12 cellular contexts compared by ENCODE assay signal in the genomic region with DNA sequence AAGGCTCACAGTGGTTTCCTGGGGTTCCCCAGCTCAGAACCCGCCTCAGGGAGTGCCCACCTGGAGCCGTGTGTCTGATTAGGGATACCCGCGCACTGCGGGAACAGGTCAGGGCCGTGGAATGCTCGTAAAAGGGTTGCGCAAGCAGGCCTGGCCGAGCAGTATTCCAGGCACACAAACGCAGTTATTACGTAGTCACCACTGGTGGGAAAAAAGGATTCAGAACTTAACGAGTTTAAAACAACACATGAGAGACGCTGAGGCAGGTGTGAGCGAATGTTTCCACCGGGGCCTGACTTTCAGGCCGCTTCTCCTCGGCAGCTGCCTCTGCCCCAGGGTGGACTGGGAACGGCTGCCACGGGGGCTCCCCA. TPM values are rescaled to one million over a fixed set of nuclear protein-coding genes. Genes with fewer than 3 reads are reported as not detected.
DNase-seq lines count a peak whose midpoint lies in the region; ATAC-seq, FAIRE-seq and TF ChIP-seq lines count a peak whose summit lies in the region.
"Had no signal": no experiment of that assay in that cellular context is flagged by ENCODE, and none has a peak within 500 bp of the region (broad histone marks: within the 10 kb centered on the region; RNA-seq: fewer than 3 reads in every experiment).

No MANE protein-coding gene starts in this region.

- H4K91ac ChIP-seq in IMR-90 (ENCODE audit: insufficient read depth, low read depth, low read length): no peak overlapping the region

- H3K27me3 ChIP-seq in IMR-90 (ENCODE audit: control insufficient read depth, insufficient read depth, low read length) (peaks cover 12% of the 10 kb centered on the region; the same call in 1 of the 2 replicates), K562 (ENCODE audit: control insufficient read depth in 2 of 2, insufficient read depth in 2 of 2, low read length in 2 of 2) (peaks cover 40 to 78% of the 10 kb centered on the region in 2 experiments; a peak in 4 of 5 replicates), esophagus squamous epithelium (peaks cover 0 to 8% (median 0%) of the 10 kb centered on the region in 4 donors)

- no peak overlapping the region for H3K23ac ChIP-seq in IMR-90 (ENCODE audit: low read depth, low read length)

- TF ChIP-seq POLR2A in IMR-90 (IDR thresholded peaks at IDR 0.05; ENCODE audit: low read depth, low read length): no peak
- no peak for TF ChIP-seq POLR2A in K562 (conservative IDR thresholded peaks at IDR 0.05)
- TF ChIP-seq POLR2A in esophagus squamous epithelium (IDR thresholded peaks at IDR 0.05): no peak

- H3K36me3 ChIP-seq in IMR-90 (ENCODE audit: control insufficient read depth, insufficient read depth, low read length): no peaks in the 10 kb centered on the region
- no peaks in the 10 kb centered on the region for H3K36me3 ChIP-seq in K562 (ENCODE audit: control insufficient read depth, insufficient read depth, low read length)
- H3K36me3 ChIP-seq in esophagus squamous epithelium: peaks cover 0 to 39% (median 0%) of the 10 kb centered on the region in 3 donors

- TF ChIP-seq EP300 in K562 (IDR thresholded peaks at IDR 0.05; ENCODE audit: low read length): no peak

- no TSS peak for BruUV-seq in IMR-90 (replicated peaks; lab: Mats Ljungman, UMichigan)
- BruUV-seq in K562 (replicated peaks; lab: Mats Ljungman, UMichigan): no TSS peak

- no peak overlapping the region for H3K4ac ChIP-seq in IMR-90 (ENCODE audit: low read depth, low read length)

- H3K9ac ChIP-seq in IMR-90 (ENCODE audit: low read depth, low read length) (no peak overlapping the region), K562 (ENCODE audit: insufficient read depth in 1 of 2, low read depth in 2 of 2, low read length in 2 of 2) (no peak overlapping the region; a peak in 1 of 4 replicates)

- peak; percentile 45 for DNase-seq in IMR-90
- no peak for DNase-seq in K562 (ENCODE audit: extremely low read depth in 1 of 4, low spot score in 3 of 4)
- no peak for DNase-seq in naive B cell
- DNase-seq in Ammon's horn (ENCODE audit: low spot score): no peak
- no peak for DNase-seq in T-helper 9 cell
- DNase-seq in cerebellar cortex (ENCODE audit: low spot score): no peak
- DNase-seq in esophagus squamous epithelium (lab: John Stamatoyannopoulos, UW): no peak
- DNase-seq: DMS 273 treated with DMSO at 0.1 percent for 48 hours; stimulated activated CD4-positive, alpha-beta T cell treated with anti-CD3 and anti-CD28 coated beads, Interleukin-1b, Interleukin-23, amount 100 ng/mL, for 48 hours had no signal

- H2BK120ac ChIP-seq in IMR-90 (ENCODE audit: low read depth, low read length): no peak overlapping the region

- dilution Hi-C loops in IMR-90 (cut with HindIII; ENCODE audit: low sequenced_read_pairs, unreplicated experiment): no loop called here

- H2BK20ac ChIP-seq in IMR-90 (ENCODE audit: low read depth, low read length): no peak overlapping the region

- H3K18ac ChIP-seq in IMR-90 (ENCODE audit: low read depth, low read length): no peak overlapping the region

- peak overlapping the region; percentile 42 for H3K27ac ChIP-seq in C4-2B
- no peak overlapping the region for H3K27ac ChIP-seq in IMR-90 (ENCODE audit: insufficient read depth, low read length)
- H3K27ac ChIP-seq in K562 (ENCODE audit: extremely low read depth, low read depth, low read length): no peak overlapping the region
- no peak overlapping the region for H3K27ac ChIP-seq in esophagus squamous epithelium
- H3K27ac ChIP-seq: suprapubic skin had no signal

- H3K9me3 ChIP-seq in IMR-90 (ENCODE audit: control insufficient read depth, insufficient read depth, low read length) (no peaks in the 10 kb centered on the region; the same call in 1 of the 2 replicates), K562 (replicated peaks; ENCODE audit: control insufficient read depth, insufficient read depth, low read depth, low read length) (no peaks in the 10 kb centered on the region), esophagus squamous epithelium (no peaks in the 10 kb centered on the region)
- H3K9me3 ChIP-seq: suprapubic skin had no signal

- no peaks in the 10 kb centered on the region for H3K4me1 ChIP-seq in IMR-90 (ENCODE audit: control insufficient read depth, insufficient read depth, low read length)
- peaks cover 0 to 64% of the 10 kb centered on the region in 2 experiments; a peak in 2 of 5 replicates for H3K4me1 ChIP-seq in K562 (replicated peaks in 1 of 2; ENCODE audit: control insufficient read depth in 2 of 2, insufficient read depth in 2 of 2, low read length in 2 of 2)
- no peaks in the 10 kb centered on the region for H3K4me1 ChIP-seq in esophagus squamous epithelium

- intact Hi-C loops in IMR-90 (cut with micrococcal nuclease): no loop called here
- intact Hi-C loops in K562 (cut with micrococcal nuclease): no loop called here
- intact Hi-C loops in esophagus squamous epithelium (cut with DNase I): no loop called here

- no peak overlapping the region for H3K4me3 ChIP-seq in IMR-90 (ENCODE audit: insufficient read depth, low read depth, low read length)
- no peak overlapping the region for H3K4me3 ChIP-seq in K562
- H3K4me3 ChIP-seq in esophagus squamous epithelium: no peak overlapping the region
- H3K4me3 ChIP-seq: suprapubic skin had no signal

- POLR2A ChIA-PET in IMR-90 (lab: Charles Lee; ENCODE audit: unreplicated experiment) (no interaction called here), K562 (lab: Yijun Ruan, JAX) (interaction anchor here (1.0 kb wide), 1 partner anchor 9 kb away, joined by 3 read pairs; no protein-coding TSS in a partner anchor)

- in situ Hi-C loops in IMR-90 (cut with MboI; ENCODE audit: low sequenced_read_pairs): no loop called here
- in situ Hi-C loops in K562 (cut with MboI): no loop called here

- CTCF ChIA-PET in IMR-90 (lab: Yijun Ruan, JAX): no interaction called here
- CTCF ChIA-PET in K562 (lab: Yijun Ruan, JAX; ENCODE audit: low intra/inter-chr PET ratio): no interaction called here

- H4K5ac ChIP-seq in IMR-90 (ENCODE audit: low read depth, low read length): no peak overlapping the region

- no peaks in the 10 kb centered on the region for H3K9me1 ChIP-seq in IMR-90 (ENCODE audit: insufficient read depth, low read length)
- H3K9me1 ChIP-seq in K562 (ENCODE audit: control insufficient read depth, insufficient read depth, low read length): no peaks in the 10 kb centered on the region

- H2AK5ac ChIP-seq in IMR-90 (ENCODE audit: low read depth, low read length): no peak overlapping the region

- H2BK15ac ChIP-seq in IMR-90 (ENCODE audit: low read depth, low read length): no peak overlapping the region

- H2BK5ac ChIP-seq in IMR-90 (ENCODE audit: low read depth, low read length, poor library complexity, severe bottlenecking): no peak overlapping the region

- peak overlapping the region in 5 of 8 donors; percentile 66 to 78 (median 69) for H3K4me3 Mint-ChIP-seq in naive B cell
- H3K4me3 Mint-ChIP-seq: activated naive CD4-positive, alpha-beta T cell treated with anti-CD3 and anti-CD28 coated beads, Interleukin-2, amount 50 U/mL, for 24 hours had no signal

- no peaks in the 10 kb centered on the region for H3K36me3 Mint-ChIP-seq in naive B cell

- FAIRE-seq in K562 (lab: Jason Lieb, UNC): no peak

- H4K20me1 ChIP-seq in IMR-90 (ENCODE audit: insufficient read depth, low read length) (no peaks in the 10 kb centered on the region; the same call in 1 of the 2 replicates), K562 (replicated peaks; ENCODE audit: control insufficient read depth, insufficient read depth, low read length) (peaks cover 30% of the 10 kb centered on the region)

- H2AFZ ChIP-seq in IMR-90 (replicated peaks; ENCODE audit: low read length, poor library complexity) (no peak overlapping the region), K562 (ENCODE audit: low read depth, low read length) (no peak overlapping the region)

- H3K79me1 ChIP-seq in IMR-90 (ENCODE audit: low read depth in 1 of 2, low read length in 2 of 2): no peaks in the 10 kb centered on the region

- TF ChIP-seq RAD21 in IMR-90 (IDR thresholded peaks at IDR 0.05; ENCODE audit: low read length) (no peak), K562 (CRISPR knock-in tag; conservative IDR thresholded peaks at IDR 0.05 in 1 of 2, IDR thresholded peaks at IDR 0.05 in 1 of 2) (no peak)

- no peaks in the 10 kb centered on the region for H3K27me3 Mint-ChIP-seq in naive B cell
- H3K27me3 Mint-ChIP-seq: activated naive CD4-positive, alpha-beta T cell treated with anti-CD3 and anti-CD28 coated beads, Interleukin-2, amount 50 U/mL, for 24 hours had no signal

- H3K4me2 ChIP-seq in IMR-90 (ENCODE audit: low read depth, low read length): no peak overlapping the region
- no peak overlapping the region for H3K4me2 ChIP-seq in K562 (ENCODE audit: insufficient read depth, low read length)

- H3K9me3 Mint-ChIP-seq in naive B cell: peaks cover 0 to 1% (median 0%) of the 10 kb centered on the region in 7 donors
- H3K9me3 Mint-ChIP-seq: activated naive CD4-positive, alpha-beta T cell treated with anti-CD3 and anti-CD28 coated beads, Interleukin-2, amount 50 U/mL, for 24 hours had no signal

- no peak for TF ChIP-seq CTCF in C4-2B (conservative IDR thresholded peaks at IDR 0.05)
- no peak for TF ChIP-seq CTCF in IMR-90 (conservative IDR thresholded peaks at IDR 0.05; ENCODE audit: low read depth, low read length)
- TF ChIP-seq CTCF in K562 (IDR thresholded peaks at IDR 0.05 in 2 of 3, conservative IDR thresholded peaks at IDR 0.05 in 1 of 3; ENCODE audit: insufficient read depth in 2 of 3, low read depth in 1 of 3, low read length in 3 of 3): no peak
- TF ChIP-seq CTCF in esophagus squamous epithelium (IDR thresholded peaks at IDR 0.05): no peak

- peak overlapping the region in 4 of 6 donors; percentile 79 to 90 (median 88) for H3K27ac Mint-ChIP-seq in naive B cell

- ATAC-seq in IMR-90 (ENCODE audit: low read depth) (no peak), K562 (no peak), naive B cell (ENCODE audit: low read depth in 2 of 2) (no peak)

- peaks cover 41 to 65% (median 48%) of the 10 kb centered on the region in 3 donors for H3K4me1 Mint-ChIP-seq in naive B cell

- no peaks in the 10 kb centered on the region for H3K79me2 ChIP-seq in K562 (ENCODE audit: control insufficient read depth, insufficient read depth, low read length)

- H4K8ac ChIP-seq in IMR-90 (ENCODE audit: low read depth in 2 of 2, low read length in 2 of 2): no peak overlapping the region

- WGBS in IMR-90 (ENCODE audit: extremely low coverage in 2 of 2, insufficient read length in 1 of 2), 2 experiments: 61% methylated on average over 11 of the region's 19 CpGs; no CpG with 5 or more reads in 1 of the 2 experiments
- WGBS in K562 (ENCODE audit: insufficient coverage, low coverage, missing lambda C conversion rate): 7% methylated on average over 19 of the region's 19 CpGs
- 53 to 54% methylated on average over 16 to 19 of the region's 19 CpGs for WGBS in esophagus squamous epithelium, 2 donors

- H3K56ac ChIP-seq in IMR-90 (ENCODE audit: extremely low read depth, insufficient read depth, low read length): no peak overlapping the region

- no peak overlapping the region for H3K14ac ChIP-seq in IMR-90 (replicated peaks; ENCODE audit: low read depth, low read length)

- no peak overlapping the region for H2AK9ac ChIP-seq in IMR-90 (replicated peaks; ENCODE audit: low read depth, low read length, poor library complexity)

RNA-seq across cellular contexts. Expression of gene PLCH2, which starts 18.2 kb away (rescaled TPM):
- total RNA-seq in IMR-90 (2012; rRNA removed) (0.18 and 0.28 TPM in 2 replicates), K562 (2014; rRNA removed) (not detected in 2 replicates), K562 (2014; rRNA removed; fragmentation: Illumina TruSeq; extraction: Trizol) (not detected in 2 replicates), K562 (2015; rRNA removed; fragmentation: Illumina TruSeq; extraction: Trizol) (not detected in 2 replicates), K562 (2021) (0.04 and 0.16 TPM in 2 replicates), esophagus squamous epithelium (10 to 100 TPM; 26.1 to 34.3 (median 31.5) TPM)
- polyA plus RNA-seq in IMR-90 (2012; rRNA removed) (1.9 and 2.4 TPM in 2 replicates), K562 (2011; rRNA removed) (not detected in 2 replicates), K562 (2014; fragmentation: Illumina TruSeq; extraction: Trizol) (not detected in 2 replicates), K562 (2014; fragmentation: Nextera tagmentation; extraction: Ambion mirVana) (not detected), K562 (2014; rRNA removed) (not detected in 2 replicates), naive B cell (ENCODE audit: low read depth in 6 of 6) (1 to 10 TPM in 5 of 6 donors, under 1 TPM in 1; 0.94 to 2.5 (median 1.6) TPM)
- polyA plus RNA-seq in IMR-90 (2012; cell fraction: cytosol; rRNA removed): 1.4 and 2.4 TPM in 2 replicates
- polyA plus RNA-seq in IMR-90 (2012; cell fraction: nucleus; rRNA removed; ENCODE audit: low replicate concordance): 7.8 and 21.5 TPM in 2 replicates
- 0.07 TPM in 1 of 2 replicates, not detected in the other for total RNA-seq in K562 (2011; cell fraction: chromatin; rRNA removed; ENCODE audit: low replicate concordance)
- total RNA-seq in K562 (2011; cell fraction: nucleolus; rRNA removed): not detected in 2 replicates
- total RNA-seq in K562 (2011; cell fraction: nucleoplasm; rRNA removed): not detected in 2 replicates
- polyA plus RNA-seq in K562 (2011; cell fraction: cytosol; rRNA removed): not detected in 2 replicates
- polyA plus RNA-seq in K562 (2011; cell fraction: nucleus; rRNA removed): 0.01 and 0.04 TPM in 2 replicates
- not detected in 2 replicates for polyA plus RNA-seq in K562 (2012)
- polyA minus RNA-seq in K562 (2011; rRNA and poly(A)+ RNA removed): not detected in 2 replicates
- polyA minus RNA-seq in K562 (2011; cell fraction: cytosol; rRNA and poly(A)+ RNA removed): not detected in 2 replicates
- polyA minus RNA-seq in K562 (2011; cell fraction: nucleus; rRNA and poly(A)+ RNA removed): not detected in 2 replicates

RNA-seq across cellular contexts. Expression of gene PANK4, which starts 32.1 kb away (rescaled TPM):
- total RNA-seq in IMR-90 (2012; rRNA removed) (14.0 and 15.3 TPM in 2 replicates), K562 (2014; rRNA removed) (39.6 and 50.7 TPM in 2 replicates), K562 (2014; rRNA removed; fragmentation: Illumina TruSeq; extraction: Trizol) (15.3 and 19.2 TPM in 2 replicates), K562 (2015; rRNA removed; fragmentation: Illumina TruSeq; extraction: Trizol) (29.7 and 32.0 TPM in 2 replicates), K562 (2021) (55.6 and 61.3 TPM in 2 replicates), esophagus squamous epithelium (10 to 100 TPM; 11.8 to 29.1 (median 17.0) TPM)
- polyA plus RNA-seq in IMR-90 (2012; rRNA removed) (18.5 and 23.3 TPM in 2 replicates), K562 (2011; rRNA removed) (23.3 and 39.3 TPM in 2 replicates), K562 (2014; fragmentation: Illumina TruSeq; extraction: Trizol) (31.5 and 31.8 TPM in 2 replicates), K562 (2014; fragmentation: Nextera tagmentation; extraction: Ambion mirVana) (1 to 10 TPM in 1 of 2 experiments, under 1 TPM in 1; 0.93 to 1.4 TPM), K562 (2014; rRNA removed) (41.3 and 42.3 TPM in 2 replicates), naive B cell (ENCODE audit: low read depth in 6 of 6) (10 to 100 TPM in 3 of 6 donors, 1 to 10 TPM in 3; 8.6 to 22.2 (median 9.9) TPM)
- 18.5 and 21.4 TPM in 2 replicates for polyA plus RNA-seq in IMR-90 (2012; cell fraction: cytosol; rRNA removed)
- 113 and 229 TPM in 2 replicates for polyA plus RNA-seq in IMR-90 (2012; cell fraction: nucleus; rRNA removed; ENCODE audit: low replicate concordance)
- 114 and 307 TPM in 2 replicates for total RNA-seq in K562 (2011; cell fraction: chromatin; rRNA removed; ENCODE audit: low replicate concordance)
- 194 and 202 TPM in 2 replicates for total RNA-seq in K562 (2011; cell fraction: nucleolus; rRNA removed)
- 119 and 146 TPM in 2 replicates for total RNA-seq in K562 (2011; cell fraction: nucleoplasm; rRNA removed)
- polyA plus RNA-seq in K562 (2011; cell fraction: cytosol; rRNA removed): 21.3 and 25.3 TPM in 2 replicates
- 181 and 249 TPM in 2 replicates for polyA plus RNA-seq in K562 (2011; cell fraction: nucleus; rRNA removed)
- 28.4 and 32.3 TPM in 2 replicates for polyA plus RNA-seq in K562 (2012)
- 22.3 and 22.4 TPM in 2 replicates for polyA minus RNA-seq in K562 (2011; rRNA and poly(A)+ RNA removed)
- 35.2 and 42.6 TPM in 2 replicates for polyA minus RNA-seq in K562 (2011; cell fraction: cytosol; rRNA and poly(A)+ RNA removed)
- polyA minus RNA-seq in K562 (2011; cell fraction: nucleus; rRNA and poly(A)+ RNA removed): 116 and 142 TPM in 2 replicates

RNA-seq across cellular contexts. Expression of gene HES5, which starts 35.8 kb away (rescaled TPM):
- total RNA-seq in IMR-90 (2012; rRNA removed) (not detected in 2 replicates), K562 (2014; rRNA removed) (not detected in 2 replicates), K562 (2014; rRNA removed; fragmentation: Illumina TruSeq; extraction: Trizol) (not detected in 2 replicates), K562 (2015; rRNA removed; fragmentation: Illumina TruSeq; extraction: Trizol) (not detected in 2 replicates), K562 (2021) (not detected in 2 replicates), esophagus squamous epithelium (under 1 TPM in 3 of 4 donors, not detected in 1; 0.35 to 0.76 (median 0.70) TPM)
- polyA plus RNA-seq in IMR-90 (2012; rRNA removed) (not detected in 2 replicates), K562 (2011; rRNA removed) (not detected in 2 replicates), K562 (2014; fragmentation: Illumina TruSeq; extraction: Trizol) (not detected in 2 replicates), K562 (2014; fragmentation: Nextera tagmentation; extraction: Ambion mirVana) (not detected), K562 (2014; rRNA removed) (not detected in 2 replicates), naive B cell (ENCODE audit: low read depth in 6 of 6) (not detected)
- polyA plus RNA-seq in IMR-90 (2012; cell fraction: cytosol; rRNA removed): 0.08 TPM in 1 of 2 replicates, not detected in the other
- 0.22 and 0.33 TPM in 2 replicates for polyA plus RNA-seq in IMR-90 (2012; cell fraction: nucleus; rRNA removed; ENCODE audit: low replicate concordance)
- total RNA-seq in K562 (2011; cell fraction: chromatin; rRNA removed; ENCODE audit: low replicate concordance): not detected in 2 replicates
- not detected in 2 replicates for total RNA-seq in K562 (2011; cell fraction: nucleolus; rRNA removed)
- not detected in 2 replicates for total RNA-seq in K562 (2011; cell fraction: nucleoplasm; rRNA removed)
- polyA plus RNA-seq in K562 (2011; cell fraction: cytosol; rRNA removed): 0.04 TPM in 1 of 2 replicates, not detected in the other
- polyA plus RNA-seq in K562 (2011; cell fraction: nucleus; rRNA removed): not detected in 2 replicates
- not detected in 2 replicates for polyA plus RNA-seq in K562 (2012)
- not detected in 2 replicates for polyA minus RNA-seq in K562 (2011; rRNA and poly(A)+ RNA removed)
- polyA minus RNA-seq in K562 (2011; cell fraction: cytosol; rRNA and poly(A)+ RNA removed): not detected in 2 replicates
- polyA minus RNA-seq in K562 (2011; cell fraction: nucleus; rRNA and poly(A)+ RNA removed): not detected in 2 replicates

Comparison
In these comparisons a context has a peak if more than half of its experiments do, and no peak if none do; other contexts are left out.
1. RNA of gene PLCH2, which starts 18.2 kb away (total RNA-seq): 26.1 to 34.3 TPM in esophagus squamous epithelium; 0.18 to 0.28 TPM in IMR-90 and 0.04 to 0.16 TPM in K562; every median in the first group is over 10 times any median in the second.